In the genomic region with DNA sequence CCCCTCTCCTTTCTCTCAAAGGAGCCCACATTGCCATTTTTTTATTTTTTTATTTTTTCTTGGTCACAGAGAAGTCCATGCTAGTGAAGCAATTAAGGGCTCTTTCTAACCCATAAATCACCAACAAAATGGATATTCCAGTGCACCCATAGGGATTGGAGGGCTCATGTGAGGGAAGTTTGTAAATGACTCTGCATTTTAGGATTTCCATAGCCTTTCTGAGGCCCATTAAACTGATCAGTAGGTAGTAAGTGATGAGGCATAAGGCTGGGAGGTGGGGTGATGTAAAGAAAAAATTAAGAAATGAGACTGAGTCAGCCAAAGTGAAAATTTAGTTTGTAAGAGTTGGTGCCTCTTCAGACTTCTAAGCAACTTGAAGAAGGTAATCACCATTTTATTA, we compare ENCODE assay signal across 20 cellular contexts. TPM values are rescaled to one million over a fixed set of nuclear protein-coding genes. Genes with fewer than 3 reads are reported as not detected.
DNase-seq lines count a peak whose midpoint lies in the region; ATAC-seq and TF ChIP-seq lines count a peak whose summit lies in the region.
"Had no signal": no experiment of that assay in that cellular context is flagged by ENCODE, and none has a peak within 500 bp of the region (broad histone marks: within the 10 kb centered on the region; RNA-seq: fewer than 3 reads in every experiment).

No MANE protein-coding gene starts in this region.

- H3K9me3 Mint-ChIP-seq in WTC11, result no peaks in the 10 kb centered on the region; the same call in 1 of the 2 replicates
- H3K9me3 Mint-ChIP-seq: CD4-positive, CD25-positive, alpha-beta regulatory T cell; CD8-positive, alpha-beta memory T cell; IgD-negative memory B cell had no signal

- no peak overlapping the region for H3K4me3 Mint-ChIP-seq in WTC11
- H3K4me3 Mint-ChIP-seq: CD4-positive, CD25-positive, alpha-beta regulatory T cell; CD8-positive, alpha-beta memory T cell; IgD-negative memory B cell had no signal

- CTCF ChIA-PET in HEK293 (lab: Yijun Ruan, JAX) (interaction anchor here (0.7 to 1.9 kb wide), 2 partner anchors 11 to 189 kb away, joined by 3 to 6 read pairs; no protein-coding TSS in a partner anchor), WTC11 (lab: Charles Lee) (interaction anchor here (1.1 to 2.4 kb wide), 3 partner anchors 47 to 186 kb away, joined by 3 to 11 read pairs (median 7); no protein-coding TSS in a partner anchor)

- no peaks in the 10 kb centered on the region for H3K27me3 ChIP-seq in subcutaneous abdominal adipose tissue (ENCODE audit: control insufficient read depth in 5 of 5, insufficient read depth in 4 of 5, low read length in 5 of 5)
- no peaks in the 10 kb centered on the region for H3K27me3 ChIP-seq in hepatocyte
- H3K27me3 ChIP-seq: BE2C had no signal

- H3K36me3 ChIP-seq in HEK293 (ENCODE audit: control insufficient read depth in 2 of 2, insufficient read depth in 1 of 2, low read length in 2 of 2) (no peaks in the 10 kb centered on the region), subcutaneous abdominal adipose tissue (ENCODE audit: control insufficient read depth in 5 of 5, insufficient read depth in 5 of 5, low read length in 5 of 5) (no peaks in the 10 kb centered on the region), hepatocyte (replicated peaks; ENCODE audit: insufficient read depth, low read depth) (no peaks in the 10 kb centered on the region)
- H3K36me3 ChIP-seq: BE2C had no signal

- no peaks in the 10 kb centered on the region for H3K27me3 Mint-ChIP-seq in WTC11 (ENCODE audit: low read depth)
- H3K27me3 Mint-ChIP-seq: CD8-positive, alpha-beta memory T cell; IgD-negative memory B cell had no signal

- ATAC-seq in Right ventricle myocardium inferior (peak; percentile 5), Right ventricle myocardium superior (ENCODE audit: poor library complexity) (no peak), WTC11 (no peak)
- ATAC-seq: GM12878, HCT116, HepG2 had no signal

- H3K4me2 ChIP-seq in hepatocyte, result no peak overlapping the region

- H2AFZ ChIP-seq in hepatocyte, result no peak overlapping the region

- no peak overlapping the region for H3K27ac ChIP-seq in HEK293 (ENCODE audit: extremely low read depth, low read depth, low read length)
- peak overlapping the region; percentile 58 for H3K27ac ChIP-seq in subcutaneous abdominal adipose tissue (ENCODE audit: low read depth, low read length)
- no peak overlapping the region for H3K27ac ChIP-seq in hepatocyte

- no peaks in the 10 kb centered on the region for H3K9me2 ChIP-seq in hepatocyte (replicated peaks; ENCODE audit: insufficient read depth)

- POLR2A ChIA-PET in HEK293 (lab: Yijun Ruan, JAX) (no interaction called here), WTC11 (lab: Charles Lee) (no interaction called here)

- H3K79me2 ChIP-seq in hepatocyte, result no peaks in the 10 kb centered on the region

- H3K4me1 Mint-ChIP-seq in WTC11, result peaks cover 41% of the 10 kb centered on the region

- no peak overlapping the region for H3K4me3 ChIP-seq in HEK293 (ENCODE audit: low read depth, low read length)
- no peak overlapping the region for H3K4me3 ChIP-seq in subcutaneous abdominal adipose tissue (ENCODE audit: low read depth in 1 of 5, low read length in 5 of 5)
- H3K4me3 ChIP-seq in hepatocyte, result no peak overlapping the region
- H3K4me3 ChIP-seq: GM12878 had no signal

- H3K9me3 ChIP-seq in HEK293 (ENCODE audit: control insufficient read depth, insufficient read depth, low read depth, low read length) (no peaks in the 10 kb centered on the region), subcutaneous abdominal adipose tissue (ENCODE audit: control insufficient read depth in 5 of 5, low read length in 5 of 5) (no peaks in the 10 kb centered on the region), hepatocyte (ENCODE audit: low read depth) (no peaks in the 10 kb centered on the region)
- H3K9me3 ChIP-seq: BE2C had no signal

- H4K20me1 ChIP-seq in hepatocyte (ENCODE audit: insufficient read depth, poor library complexity, severe bottlenecking), result no peaks in the 10 kb centered on the region

- DNase-seq in Right ventricle myocardium inferior (ENCODE audit: missing footprints) (no peak), Right ventricle myocardium superior (no peak), WTC11 (ENCODE audit: low spot score) (no peak), hepatocyte (ENCODE audit: low spot score) (no peak), HK-2 (ENCODE audit: unreplicated experiment) (no peak)
- DNase-seq: ACHN; BE2C; CD4-positive, CD25-positive, alpha-beta regulatory T cell; CD8-positive, alpha-beta memory T cell; COR-L47; DMS 273 treated with DMSO at 0.1 percent for 48 hours; DMS53; DND-41; EL had no signal

- H3K36me3 Mint-ChIP-seq in WTC11, result peaks cover 2% of the 10 kb centered on the region; the same call in 1 of the 2 replicates

- TF ChIP-seq CTCF in HEK293 (tag by site-specific recombination; IDR thresholded peaks at IDR 0.05) (no peak), WTC11 (IDR thresholded peaks at IDR 0.05) (no peak), hepatocyte (IDR thresholded peaks at IDR 0.05; ENCODE audit: poor library complexity) (no peak)

- intact Hi-C loops in Right ventricle myocardium inferior (cut with DNase I), result no loop called here
- intact Hi-C loops in Right ventricle myocardium superior (cut with DNase I), result no loop called here

- peak overlapping the region; percentile 20; the same call in 1 of the 2 replicates for H3K27ac Mint-ChIP-seq in WTC11

- H3K4me1 ChIP-seq in HEK293 (ENCODE audit: control insufficient read depth, insufficient read depth, low read length), result no peaks in the 10 kb centered on the region
- H3K4me1 ChIP-seq in subcutaneous abdominal adipose tissue (ENCODE audit: control insufficient read depth in 5 of 5, insufficient read depth in 5 of 5, low read length in 5 of 5), result peaks cover 2 to 24% (median 15%) of the 10 kb centered on the region in 5 donors
- H3K4me1 ChIP-seq in hepatocyte (ENCODE audit: insufficient read depth), result no peaks in the 10 kb centered on the region
- H3K4me1 ChIP-seq: BE2C had no signal

- no peak overlapping the region for H3K9ac ChIP-seq in subcutaneous abdominal adipose tissue (ENCODE audit: low read length in 5 of 5)

TF ChIP-seq in HEK293, 187 proteins besides CTCF, POLR2A, EP300 and RAD21:
- TF ChIP-seq REPIN1 (tag by site-specific recombination; IDR thresholded peaks at IDR 0.05; ENCODE audit: low read depth) (no peak), ZNF610 (tag by site-specific recombination; IDR thresholded peaks at IDR 0.05; ENCODE audit: borderline replicate concordance) (no peak)
- TF ChIP-seq, protein P1, sequence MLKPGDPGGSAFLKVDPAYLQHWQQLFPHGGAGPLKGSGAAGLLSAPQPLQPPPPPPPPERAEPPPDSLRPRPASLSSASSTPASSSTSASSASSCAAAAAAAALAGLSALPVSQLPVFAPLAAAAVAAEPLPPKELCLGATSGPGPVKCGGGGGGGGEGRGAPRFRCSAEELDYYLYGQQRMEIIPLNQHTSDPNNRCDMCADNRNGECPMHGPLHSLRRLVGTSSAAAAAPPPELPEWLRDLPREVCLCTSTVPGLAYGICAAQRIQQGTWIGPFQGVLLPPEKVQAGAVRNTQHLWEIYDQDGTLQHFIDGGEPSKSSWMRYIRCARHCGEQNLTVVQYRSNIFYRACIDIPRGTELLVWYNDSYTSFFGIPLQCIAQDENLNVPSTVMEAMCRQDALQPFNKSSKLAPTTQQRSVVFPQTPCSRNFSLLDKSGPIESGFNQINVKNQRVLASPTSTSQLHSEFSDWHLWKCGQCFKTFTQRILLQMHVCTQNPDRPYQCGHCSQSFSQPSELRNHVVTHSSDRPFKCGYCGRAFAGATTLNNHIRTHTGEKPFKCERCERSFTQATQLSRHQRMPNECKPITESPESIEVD (tag by site-specific recombination; IDR thresholded peaks at IDR 0.05), result 0 out of 2 replicates have a peak, but pooled peaks have one; percentile 5

TF ChIP-seq in WTC11, 78 proteins besides CTCF, POLR2A, EP300 and RAD21 (continues in another document):
- TF ChIP-seq ARID4B (CRISPR knock-in tag; IDR thresholded peaks at IDR 0.05; ENCODE audit: borderline replicate concordance), result no peak
- TF ChIP-seq, protein P2, sequence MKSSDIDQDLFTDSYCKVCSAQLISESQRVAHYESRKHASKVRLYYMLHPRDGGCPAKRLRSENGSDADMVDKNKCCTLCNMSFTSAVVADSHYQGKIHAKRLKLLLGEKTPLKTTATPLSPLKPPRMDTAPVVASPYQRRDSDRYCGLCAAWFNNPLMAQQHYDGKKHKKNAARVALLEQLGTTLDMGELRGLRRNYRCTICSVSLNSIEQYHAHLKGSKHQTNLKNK (CRISPR knock-in tag; IDR thresholded peaks at IDR 0.05), result no peak

RNA-seq across cellular contexts. Expression of gene JAK1, which starts 55.9 kb away (rescaled TPM):
- total RNA-seq in Right ventricle myocardium inferior (87.3 TPM), Right ventricle myocardium superior (94.1 TPM), WTC11 (2021) (21.1 to 28.2 TPM (median 27.8 TPM) in 3 replicates), hepatocyte (102 and 104 TPM in 2 replicates)
- polyA plus RNA-seq in hepatocyte, result 60.2 and 63.5 TPM in 2 replicates
